In genomic region chr18:49028801-49029506, GRCh38 we compare ENCODE assay signal across 19 cellular contexts.
DNase-seq lines count a peak whose midpoint lies in the region; ATAC-seq and TF ChIP-seq lines count a peak whose summit lies in the region.
"Had no signal": no experiment of that assay in that cellular context is flagged by ENCODE, and none has a peak within 500 bp of the region (broad histone marks: within the 10 kb centered on the region; RNA-seq: fewer than 3 reads in every experiment).

No MANE protein-coding gene starts in this region.

- no CpG with 5 or more reads among the region's 9 CpGs for WGBS in trophoblast cell (ENCODE audit: extremely low coverage, insufficient coverage, insufficient read length)
- WGBS in sigmoid colon, 2 donors, result 86 to 90% methylated on average over 9 of the region's 9 CpGs

- no peak overlapping the region for H3K23ac ChIP-seq in trophoblast cell (ENCODE audit: low read length)

- H3K9me3 Mint-ChIP-seq in CD14-positive monocyte, result peaks cover 0 to 3% (median 0%) of the 10 kb centered on the region in 7 donors
- peaks cover 2% of the 10 kb centered on the region for H3K9me3 Mint-ChIP-seq in chondrocyte (ENCODE audit: low read depth)

- TF ChIP-seq EP300 in sigmoid colon (IDR thresholded peaks at IDR 0.05), result no peak

- peak overlapping the region; percentile 18 for H2AK5ac ChIP-seq in trophoblast cell (ENCODE audit: low read length)

- H2BK120ac ChIP-seq in trophoblast cell (ENCODE audit: insufficient read depth, low read length, poor library complexity), result no peak overlapping the region

- no peak for TF ChIP-seq POLR2A in sigmoid colon (IDR thresholded peaks at IDR 0.05)

- peak; percentile 30 for DNase-seq in activated CD8-positive, alpha-beta memory T cell treated with anti-CD3 and anti-CD28 coated beads, Interleukin-2, amount 50 U/mL, for 48 hours
- no peak for DNase-seq in activated CD8-positive, alpha-beta memory T cell treated with anti-CD3 and anti-CD28 coated beads for 24 hours
- peak; percentile 42 for DNase-seq in CD14-positive monocyte (ENCODE audit: low spot score)
- DNase-seq in chondrocyte (ENCODE audit: low spot score), result peak; percentile 51
- DNase-seq in trophoblast cell, result peak; percentile 55 to 78
- no peak for DNase-seq in sigmoid colon
- DNase-seq: Calu3, DMS153, NCI-H1092, NCI-H1417 treated with DMSO at 0.1 percent for 48 hours, NCI-H1694 treated with DMSO at 0.1 percent for 48 hours, NCI-H2081 treated with DMSO at 0.1 percent for 48 hours, NCI-H2171, NCI-H226, NCI-H510A, NCI-H69, SIG-M5 had no signal

- H3K27ac ChIP-seq in trophoblast cell (ENCODE audit: low read depth, low read length) (no peak overlapping the region), sigmoid colon (no peak overlapping the region)
- H3K27ac ChIP-seq: SK-N-MC had no signal

- peaks cover 21% of the 10 kb centered on the region for H3K4me1 Mint-ChIP-seq in CD14-positive monocyte
- H3K4me1 Mint-ChIP-seq in chondrocyte (ENCODE audit: low read depth), result no peaks in the 10 kb centered on the region

- H3K14ac ChIP-seq in trophoblast cell (ENCODE audit: low read length), result peak overlapping the region; percentile 19

- no peaks in the 10 kb centered on the region for H3K79me1 ChIP-seq in trophoblast cell (ENCODE audit: low read length)

- no peak overlapping the region for H3K9ac ChIP-seq in trophoblast cell (ENCODE audit: low read length)

- no peaks in the 10 kb centered on the region for H3K36me3 ChIP-seq in trophoblast cell (ENCODE audit: control insufficient read depth in 1 of 2, insufficient read depth in 2 of 2, low read length in 2 of 2)
- H3K36me3 ChIP-seq in sigmoid colon, result no peaks in the 10 kb centered on the region

- H3K4me3 ChIP-seq in trophoblast cell (ENCODE audit: low read depth, low read length) (no peak overlapping the region), sigmoid colon (no peak overlapping the region)
- H3K4me3 ChIP-seq: SK-N-MC had no signal

- intact Hi-C loops in CD14-positive monocyte (cut with micrococcal nuclease) (loop anchor here in 1 of 2 donors (10.0 kb wide), 1 partner anchor 146 kb away; no protein-coding TSS in a partner anchor), sigmoid colon (cut with DNase I) (no loop called here)

- H2BK12ac ChIP-seq in trophoblast cell (ENCODE audit: low read length), result no peak overlapping the region

- H3K9me3 ChIP-seq in trophoblast cell (ENCODE audit: insufficient read depth, low read depth, low read length) (peaks cover 4% of the 10 kb centered on the region), sigmoid colon (no peaks in the 10 kb centered on the region)

- H3K4me3 Mint-ChIP-seq in CD14-positive monocyte (no peak overlapping the region), chondrocyte (ENCODE audit: unreplicated experiment) (no peak overlapping the region)

- no peak overlapping the region for H3K4me2 ChIP-seq in trophoblast cell (ENCODE audit: low read length)

- H2AFZ ChIP-seq in trophoblast cell (ENCODE audit: insufficient read depth, low read length, poor library complexity), result no peak overlapping the region

- no peak overlapping the region for H4K8ac ChIP-seq in trophoblast cell (ENCODE audit: low read depth, low read length)

- no peak overlapping the region for H3K18ac ChIP-seq in trophoblast cell (ENCODE audit: low read length)

- no peak overlapping the region for H3K4ac ChIP-seq in trophoblast cell (ENCODE audit: low read depth, low read length)

- H3K4me1 ChIP-seq in trophoblast cell (ENCODE audit: control insufficient read depth in 1 of 2, insufficient read depth in 2 of 2, low read length in 2 of 2) (peaks cover 6% of the 10 kb centered on the region in 2 experiments), sigmoid colon (no peaks in the 10 kb centered on the region)

- no peaks in the 10 kb centered on the region for H3K79me2 ChIP-seq in trophoblast cell (ENCODE audit: control insufficient read depth, insufficient read depth, low read length, poor library complexity)

- H2BK5ac ChIP-seq in trophoblast cell (ENCODE audit: low read depth, low read length, poor library complexity), result no peak overlapping the region

- H3K36me3 Mint-ChIP-seq in CD14-positive monocyte, result no peaks in the 10 kb centered on the region
- no peaks in the 10 kb centered on the region for H3K36me3 Mint-ChIP-seq in chondrocyte (ENCODE audit: low read depth)

- no peak overlapping the region for H4K91ac ChIP-seq in trophoblast cell (ENCODE audit: low read depth, low read length)

- TF ChIP-seq CTCF in CD14-positive monocyte (IDR thresholded peaks at IDR 0.05) (no peak), chondrocyte (IDR thresholded peaks at IDR 0.05) (no peak), sigmoid colon (IDR thresholded peaks at IDR 0.05) (no peak)

- no peak overlapping the region for H4K12ac ChIP-seq in trophoblast cell (ENCODE audit: low read depth, low read length)

- H3K27ac Mint-ChIP-seq in CD14-positive monocyte, result peak overlapping the region in 1 of 7 donors; percentile 50
- no peak overlapping the region for H3K27ac Mint-ChIP-seq in chondrocyte (ENCODE audit: unreplicated experiment)

- H3K27me3 Mint-ChIP-seq in CD14-positive monocyte (ENCODE audit: low read depth in 3 of 3), result peaks cover 6 to 20% (median 8%) of the 10 kb centered on the region in 3 donors
- H3K27me3 Mint-ChIP-seq in chondrocyte (ENCODE audit: low read depth), result no peaks in the 10 kb centered on the region

- ATAC-seq in GM19455 (IDR thresholded peaks at IDR 0.05; ENCODE audit: unreplicated experiment), result no peak

- H3K27me3 ChIP-seq in trophoblast cell (ENCODE audit: insufficient read depth, low read length) (no peaks in the 10 kb centered on the region), sigmoid colon (no peaks in the 10 kb centered on the region)

Comparison
In these comparisons a context has a peak if more than half of its experiments do, and no peak if none do; other contexts are left out.
1. DNase-seq: peak in activated CD8-positive, alpha-beta memory T cell treated with anti-CD3 and anti-CD28 coated beads, Interleukin-2, amount 50 U/mL, for 48 hours (single experiment), CD14-positive monocyte (single experiment), chondrocyte (single experiment) and trophoblast cell (2 of 2); none in activated CD8-positive, alpha-beta memory T cell treated with anti-CD3 and anti-CD28 coated beads for 24 hours (single experiment) and sigmoid colon (single experiment).